8 cellular contexts compared by ENCODE assay signal in genomic region chr7:64795176-64795575, GRCh38. TPM values are rescaled to one million over a fixed set of nuclear protein-coding genes. Genes with fewer than 3 reads are reported as not detected.
A peak's percentile ranks its signal among the peaks of the same experiment; 100 is the strongest.
DNase-seq lines count a peak whose midpoint lies in the region; ATAC-seq and TF ChIP-seq lines count a peak whose summit lies in the region.

No MANE protein-coding gene starts in this region.

- CTCF ChIA-PET in activated naive CD4-positive, alpha-beta T cell treated with anti-CD3 and anti-CD28 coated beads, Interleukin-2, amount 10 ng/mL, durations not matched to agents 7 days and 5 days (lab: Charles Lee), result no interaction called here

- no peak for TF ChIP-seq EP300 in transverse colon (IDR thresholded peaks at IDR 0.05; ENCODE audit: low read depth)

- intact Hi-C loops in right lobe of liver (cut with DNase I) (no loop called here), transverse colon (cut with DNase I; ENCODE audit: low total_unique reads) (no loop called here), sciatic nerve (cut with DNase I) (no loop called here)

- H3K27ac Mint-ChIP-seq in activated naive CD4-positive, alpha-beta T cell treated with anti-CD3 and anti-CD28 coated beads, Interleukin-2, amount 10 ng/mL, durations not matched to agents 7 days and 5 days, result peak overlapping the region; percentile 99
- peak overlapping the region; percentile 97 for H3K27ac Mint-ChIP-seq in activated naive CD8-positive, alpha-beta T cell treated with anti-CD3 and anti-CD28 coated beads, Interleukin-2, amount 50 U/mL, for 24 hours

- H3K36me3 Mint-ChIP-seq in activated naive CD4-positive, alpha-beta T cell treated with anti-CD3 and anti-CD28 coated beads, Interleukin-2, amount 10 ng/mL, durations not matched to agents 7 days and 5 days, result peaks cover 38% of the 10 kb centered on the region
- H3K36me3 Mint-ChIP-seq in activated naive CD8-positive, alpha-beta T cell treated with anti-CD3 and anti-CD28 coated beads, Interleukin-2, amount 50 U/mL, for 24 hours (ENCODE audit: low read depth), result peaks cover 28% of the 10 kb centered on the region

- ATAC-seq in activated naive CD8-positive, alpha-beta T cell treated with anti-CD3 and anti-CD28 coated beads, Interleukin-2, amount 50 U/mL, for 24 hours, result no peak
- ATAC-seq in right lobe of liver, result no peak
- ATAC-seq in sciatic nerve, result no peak

- peaks cover 4% of the 10 kb centered on the region for H3K9me3 Mint-ChIP-seq in activated naive CD4-positive, alpha-beta T cell treated with anti-CD3 and anti-CD28 coated beads, Interleukin-2, amount 10 ng/mL, durations not matched to agents 7 days and 5 days
- H3K9me3 Mint-ChIP-seq in activated naive CD8-positive, alpha-beta T cell treated with anti-CD3 and anti-CD28 coated beads, Interleukin-2, amount 50 U/mL, for 24 hours, result no peaks in the 10 kb centered on the region

- in situ Hi-C loops in transverse colon (cut with MboI; ENCODE audit: low pct_ligation_motif_present in 1 of 4, low pct_unique_long_range_greater_than_20kb in 1 of 4, low sequenced_read_pairs in 3 of 4), result loop anchor here in 1 of 4 donors (25.0 kb wide), 3 partner anchors 92 to 233 kb away; partner anchors contain the start of genes ZNF107 and ZNF680

- H3K4me3 ChIP-seq in right lobe of liver, result peak overlapping the region; percentile 62 to 84 (median 76)
- peak overlapping the region in 3 of 4 donors; percentile 61 to 87 (median 70) for H3K4me3 ChIP-seq in transverse colon

- H3K9me3 ChIP-seq in right lobe of liver (no peaks in the 10 kb centered on the region), transverse colon (no peaks in the 10 kb centered on the region)

- H3K36me3 ChIP-seq in right lobe of liver (no peaks in the 10 kb centered on the region), transverse colon (peaks cover 0 to 6% (median 0%) of the 10 kb centered on the region in 4 donors)

- peak overlapping the region; percentile 96 for H3K4me3 Mint-ChIP-seq in activated naive CD4-positive, alpha-beta T cell treated with anti-CD3 and anti-CD28 coated beads, Interleukin-2, amount 10 ng/mL, durations not matched to agents 7 days and 5 days
- H3K4me3 Mint-ChIP-seq in activated naive CD8-positive, alpha-beta T cell treated with anti-CD3 and anti-CD28 coated beads, Interleukin-2, amount 50 U/mL, for 24 hours, result peak overlapping the region; percentile 99

- H3K4me1 ChIP-seq in right lobe of liver (peaks cover 0 to 7% (median 0%) of the 10 kb centered on the region in 4 donors), transverse colon (peaks cover 7 to 18% (median 9%) of the 10 kb centered on the region in 4 donors)

- TF ChIP-seq POLR2A in right lobe of liver (IDR thresholded peaks at IDR 0.05) (no peak), transverse colon (IDR thresholded peaks at IDR 0.05) (no peak)

- TF ChIP-seq CTCF in right lobe of liver (IDR thresholded peaks at IDR 0.05) (no peak), transverse colon (IDR thresholded peaks at IDR 0.05) (no peak)

- 9% methylated on average over 1 of the region's 1 CpG for WGBS in right lobe of liver (ENCODE audit: insufficient coverage, low coverage, low lambda C conversion rate, missing lambda C conversion rate)
- WGBS in transverse colon (ENCODE audit: low coverage in 1 of 2), 2 donors, result 30 to 33% methylated on average over 1 of the region's 1 CpG

- H3K27ac ChIP-seq in right lobe of liver (no peak overlapping the region), transverse colon (peak overlapping the region in 1 of 4 donors; percentile 86)

- H3K27me3 ChIP-seq in right lobe of liver, result no peaks in the 10 kb centered on the region
- no peaks in the 10 kb centered on the region for H3K27me3 ChIP-seq in transverse colon

- peaks cover 25% of the 10 kb centered on the region for H3K4me1 Mint-ChIP-seq in activated naive CD4-positive, alpha-beta T cell treated with anti-CD3 and anti-CD28 coated beads, Interleukin-2, amount 10 ng/mL, durations not matched to agents 7 days and 5 days
- H3K4me1 Mint-ChIP-seq in activated naive CD8-positive, alpha-beta T cell treated with anti-CD3 and anti-CD28 coated beads, Interleukin-2, amount 50 U/mL, for 24 hours, result peaks cover 38% of the 10 kb centered on the region

- H3K27me3 Mint-ChIP-seq in activated naive CD4-positive, alpha-beta T cell treated with anti-CD3 and anti-CD28 coated beads, Interleukin-2, amount 10 ng/mL, durations not matched to agents 7 days and 5 days, result no peaks in the 10 kb centered on the region
- H3K27me3 Mint-ChIP-seq in activated naive CD8-positive, alpha-beta T cell treated with anti-CD3 and anti-CD28 coated beads, Interleukin-2, amount 50 U/mL, for 24 hours, result no peaks in the 10 kb centered on the region

- DNase-seq in activated naive CD4-positive, alpha-beta T cell treated with anti-CD3 and anti-CD28 coated beads, Interleukin-2, amount 10 ng/mL, durations not matched to agents 7 days and 5 days, result no peak
- DNase-seq in activated naive CD4-positive, alpha-beta T cell treated with Interleukin-2 at 50 U/mL for 16 hours, result no peak
- no peak for DNase-seq in activated naive CD8-positive, alpha-beta T cell treated with anti-CD3 and anti-CD28 coated beads, Interleukin-2, amount 50 U/mL, for 24 hours
- DNase-seq in right lobe of liver, result no peak
- no peak for DNase-seq in transverse colon
- DNase-seq in superior temporal gyrus (ENCODE audit: extremely low spot score), result no peak
- no peak for DNase-seq in sciatic nerve (ENCODE audit: low spot score)
- DNase-seq in DMS53 treated with DMSO at 0.1 percent for 48 hours (lab: John Stamatoyannopoulos, UW; ENCODE audit: unreplicated experiment), result no peak

RNA-seq across cellular contexts. Expression of gene ZNF138, which starts 0.9 kb away (rescaled TPM):
- total RNA-seq in right lobe of liver, result 1 to 10 TPM; 2.5 to 6.6 (median 2.7) TPM
- 10 to 100 TPM in 2 of 4 donors, 1 to 10 TPM in 2; 4.2 to 17.2 (median 10.9) TPM for total RNA-seq in transverse colon
- 14.7 TPM for total RNA-seq in sciatic nerve
